In the genomic region with DNA sequence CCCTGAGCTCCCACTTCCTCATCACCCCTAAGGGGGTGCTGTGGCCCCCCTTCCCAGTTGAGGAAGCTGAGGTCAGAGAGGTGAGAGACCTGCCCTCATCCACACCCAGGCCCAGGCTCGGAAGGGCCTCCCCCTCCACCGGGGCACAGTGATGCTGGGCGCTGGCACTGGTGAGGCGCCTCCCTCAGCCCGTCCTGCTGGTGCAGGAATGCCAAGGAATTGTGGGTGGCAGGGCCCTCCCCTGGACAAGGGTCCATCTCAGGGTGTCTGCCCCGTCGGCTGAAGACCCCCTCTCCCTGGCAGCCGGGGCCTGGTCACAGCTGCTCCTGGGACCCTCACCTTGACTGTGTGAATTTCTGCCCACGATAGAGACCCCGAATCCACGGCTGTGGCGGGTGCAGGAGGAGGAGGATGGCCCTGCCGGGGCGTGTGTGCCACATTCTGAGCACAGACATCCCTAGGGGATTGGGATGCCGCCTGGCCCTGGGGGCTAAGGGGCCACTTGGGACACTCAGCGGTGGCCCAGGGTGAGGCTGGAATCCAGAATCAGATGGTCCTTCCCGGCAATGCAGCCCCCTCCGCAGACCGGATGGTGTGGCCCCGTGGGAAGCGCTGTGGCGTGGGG, we compare ENCODE assay signal across 28 cellular contexts.
"Had no signal": no experiment of that assay in that cellular context is flagged by ENCODE, and none has a peak within 500 bp of the region (broad histone marks: within the 10 kb centered on the region; RNA-seq: fewer than 3 reads in every experiment).

No MANE protein-coding gene starts in this region.

- H3K27ac Mint-ChIP-seq: stimulated activated effector memory CD8-positive, alpha-beta T cell treated with anti-CD3 and anti-CD28 coated beads, Interleukin-12 subunit alpha, Interleukin-12 subunit beta, amount 100 ng/mL, for 72 hours; stimulated activated naive B cell treated with anti-CD40 and anti-IgM and Interleukin-4, amounts not matched to agents 10 μg/mL and 1 μg/mL and 100 μg/mL, for 72 hours; stimulated activated naive CD8-positive, alpha-beta T cell treated with anti-CD3 and anti-CD28 coated beads, Interleukin-15, Interleukin-2, amounts not matched to agents 100 ng/mL and 50 ng/mL, for 24 hours; type B pancreatic cell had no signal

- H3K9me3 Mint-ChIP-seq: stimulated activated effector memory CD8-positive, alpha-beta T cell treated with anti-CD3 and anti-CD28 coated beads, Interleukin-12 subunit alpha, Interleukin-12 subunit beta, amount 100 ng/mL, for 72 hours; stimulated activated naive CD8-positive, alpha-beta T cell treated with anti-CD3 and anti-CD28 coated beads, Interleukin-15, Interleukin-2, amounts not matched to agents 100 ng/mL and 50 ng/mL, for 24 hours; type B pancreatic cell had no signal

- H3K4me3 ChIP-seq: stomach, suprapubic skin, testis, thoracic aorta, thyroid gland, tibial artery, tibial nerve, transverse colon, upper lobe of left lung, upper lobe of right lung, uterus, vagina had no signal

- H3K27ac ChIP-seq: suprapubic skin, testis, thoracic aorta, thyroid gland, tibial artery, upper lobe of left lung, upper lobe of right lung, uterus, vagina had no signal

- H3K4me3 Mint-ChIP-seq: stimulated activated effector memory CD8-positive, alpha-beta T cell treated with anti-CD3 and anti-CD28 coated beads, Interleukin-12 subunit alpha, Interleukin-12 subunit beta, amount 100 ng/mL, for 72 hours; stimulated activated naive B cell treated with anti-CD40 and anti-IgM and Interleukin-4, amounts not matched to agents 10 μg/mL and 1 μg/mL and 100 μg/mL, for 72 hours; stimulated activated naive CD8-positive, alpha-beta T cell treated with anti-CD3 and anti-CD28 coated beads, Interleukin-15, amount 100 ng/mL, for 72 hours; stimulated activated naive CD8-positive, alpha-beta T cell treated with anti-CD3 and anti-CD28 coated beads, Interleukin-15, Interleukin-2, amounts not matched to agents 100 ng/mL and 50 ng/mL, for 24 hours; type B pancreatic cell had no signal

- H3K36me3 ChIP-seq: stomach, suprapubic skin, thoracic aorta, thyroid gland, tibial nerve, transverse colon, upper lobe of left lung, upper lobe of right lung, uterus, vagina had no signal

- H3K36me3 Mint-ChIP-seq: stimulated activated effector memory CD8-positive, alpha-beta T cell treated with anti-CD3 and anti-CD28 coated beads, Interleukin-12 subunit alpha, Interleukin-12 subunit beta, amount 100 ng/mL, for 72 hours; stimulated activated naive B cell treated with anti-CD40 and anti-IgM and Interleukin-4, amounts not matched to agents 10 μg/mL and 1 μg/mL and 100 μg/mL, for 72 hours; type B pancreatic cell had no signal

- FAIRE-seq: urothelium cell line had no signal

- H3K27me3 ChIP-seq: testis, uterus had no signal

- H3K9me3 ChIP-seq: suprapubic skin, testis, thoracic aorta, thyroid gland, tibial artery, tibial nerve, transverse colon, upper lobe of left lung, upper lobe of right lung, uterus, vagina had no signal

- DNase-seq: stimulated activated CD4-positive, alpha-beta T cell treated with anti-CD3 and anti-CD28 coated beads, Interleukin-2, amount 100 ng/mL, for 48 hours; stimulated activated CD4-positive, alpha-beta T cell treated with anti-CD3 and anti-CD28 coated beads, Interleukin-4, amount 100 ng/mL, for 1 hour; stimulated activated CD4-positive, alpha-beta T cell treated with anti-CD3 and anti-CD28 coated beads, Interleukin-4, amount 100 ng/mL, for 24 hours; stimulated activated CD4-positive, alpha-beta T cell treated with anti-CD3 and anti-CD28 coated beads, Interleukin-4, amount 100 ng/mL, for 4 hours; stimulated activated CD8-positive, alpha-beta memory T cell treated with anti-CD3 and anti-CD28 coated beads, Interleukin-4, amount 100 ng/mL, for 48 hours; stimulated activated naive B cell treated with anti-CD40 and anti-IgM and Interleukin-4, amounts not matched to agents 10 μg/mL and 1 μg/mL and 100 μg/mL, for 72 hours; stimulated activated naive CD4-positive, alpha-beta T cell; stimulated activated naive CD4-positive, alpha-beta T cell treated with Interleukin-2 at 50 U/mL for 16 hours; stimulated activated naive CD8-positive, alpha-beta T cell treated with anti-CD3 and anti-CD28 coated beads, Interleukin-15, amount 100 ng/mL, for 72 hours; stimulated activated naive CD8-positive, alpha-beta T cell treated with anti-CD3 and anti-CD28 coated beads, Interleukin-15, Interleukin-2, amounts not matched to agents 100 U/mL and 50 U/mL, for 24 hours; stomach; substantia nigra; testis; thyroid gland; tibial artery; transverse colon; trophoblast cell; upper lobe of right lung; uterus had no signal

- ATAC-seq: stimulated activated effector memory CD8-positive, alpha-beta T cell treated with anti-CD3 and anti-CD28 coated beads, Interleukin-12 subunit alpha, Interleukin-12 subunit beta, amount 100 ng/mL, for 72 hours; stimulated activated naive B cell treated with anti-CD40 and anti-IgM and Interleukin-4, amounts not matched to agents 10 μg/mL and 1 μg/mL and 100 μg/mL, for 72 hours; stimulated activated naive CD8-positive, alpha-beta T cell treated with anti-CD3 and anti-CD28 coated beads, Interleukin-15, amount 100 ng/mL, for 72 hours; stimulated activated naive CD8-positive, alpha-beta T cell treated with anti-CD3 and anti-CD28 coated beads, Interleukin-15, Interleukin-2, amounts not matched to agents 100 U/mL and 50 U/mL, for 24 hours; upper lobe of right lung had no signal
